Comparison of ENCODE assay signal across 8 cellular contexts in genomic region chr12:124422570-124423523, GRCh38.
DNase-seq lines count a peak whose midpoint lies in the region; ATAC-seq lines count a peak whose summit lies in the region.

No MANE protein-coding gene starts in this region.

- no peaks in the 10 kb centered on the region for H3K27me3 Mint-ChIP-seq in naive thymus-derived CD4-positive, alpha-beta T cell

- peaks cover 0 to 89% (median 12%) of the 10 kb centered on the region in 3 experiments for H3K36me3 ChIP-seq in naive thymus-derived CD4-positive, alpha-beta T cell (ENCODE audit: control insufficient read depth in 2 of 3, insufficient read depth in 3 of 3, low read length in 3 of 3)

- peaks cover 0 to 1% (median 0%) of the 10 kb centered on the region in 11 donors for H3K9me3 Mint-ChIP-seq in naive thymus-derived CD4-positive, alpha-beta T cell

- no peaks in the 10 kb centered on the region for H3K27me3 ChIP-seq in naive thymus-derived CD4-positive, alpha-beta T cell (ENCODE audit: control insufficient read depth in 2 of 2, insufficient read depth in 2 of 2, low read length in 2 of 2)

- H3K9me3 ChIP-seq in naive thymus-derived CD4-positive, alpha-beta T cell (ENCODE audit: control insufficient read depth in 2 of 3, low read length in 3 of 3): no peaks in the 10 kb centered on the region

- no peak overlapping the region for H3K27ac ChIP-seq in naive thymus-derived CD4-positive, alpha-beta T cell (ENCODE audit: low read depth, low read length)

- no peak for ATAC-seq in naive thymus-derived CD4-positive, alpha-beta T cell
- no peak for ATAC-seq in HG03039 (IDR thresholded peaks at IDR 0.05; ENCODE audit: unreplicated experiment)

- H3K4me1 Mint-ChIP-seq in naive thymus-derived CD4-positive, alpha-beta T cell: peaks cover 0 to 6% (median 0%) of the 10 kb centered on the region in 7 donors

- CTCF ChIA-PET in naive thymus-derived CD4-positive, alpha-beta T cell (lab: Charles Lee): no interaction called here

- H3K4me3 ChIP-seq in naive thymus-derived CD4-positive, alpha-beta T cell (ENCODE audit: low read length): no peak overlapping the region

- H3K4me1 ChIP-seq in naive thymus-derived CD4-positive, alpha-beta T cell (ENCODE audit: control insufficient read depth in 2 of 2, insufficient read depth in 2 of 2, low read length in 2 of 2): no peaks in the 10 kb centered on the region

- peak overlapping the region in 1 of 9 donors; percentile 17 for H3K27ac Mint-ChIP-seq in naive thymus-derived CD4-positive, alpha-beta T cell

- intact Hi-C loops in cardiac septum (cut with DNase I): loop anchor here (2.0 to 5.0 kb wide), 5 partner anchors 34 to 144 kb away; partner anchors contain the start of gene NCOR2
- intact Hi-C loops in naive thymus-derived CD4-positive, alpha-beta T cell (cut with micrococcal nuclease): no loop called here

- peaks cover 1 to 51% (median 22%) of the 10 kb centered on the region in 5 donors for H3K36me3 Mint-ChIP-seq in naive thymus-derived CD4-positive, alpha-beta T cell

- POLR2A ChIA-PET in naive thymus-derived CD4-positive, alpha-beta T cell (lab: Charles Lee): no interaction called here

- no peak overlapping the region for H3K4me3 Mint-ChIP-seq in naive thymus-derived CD4-positive, alpha-beta T cell

- DNase-seq in SIG-M5 treated with dmso at 0.1 percent for 504 hours (lab: John Stamatoyannopoulos, UW; ENCODE audit: unreplicated experiment) (peak; percentile 17), SIG-M5 (lab: John Stamatoyannopoulos, UW) (no peak), amniotic epithelial cell (ENCODE audit: low read depth) (peak; percentile 93), cardiac septum (ENCODE audit: low spot score) (peak; percentile 93), renal cortical epithelial cell (ENCODE audit: low read depth) (peak; percentile 94), RKO (ENCODE audit: low spot score) (no peak)
- DNase-seq in naive thymus-derived CD4-positive, alpha-beta T cell: no peak

Comparison
In these comparisons a context has a peak if more than half of its experiments do, and no peak if none do; other contexts are left out.
1. DNase-seq: peak in SIG-M5 treated with dmso at 0.1 percent for 504 hours (single experiment), amniotic epithelial cell (single experiment), cardiac septum (single experiment) and renal cortical epithelial cell (single experiment); none in SIG-M5 (single experiment), RKO (single experiment) and naive thymus-derived CD4-positive, alpha-beta T cell (0 of 9).